1 cellular context compared by ENCODE assay signal in the genomic region with DNA sequence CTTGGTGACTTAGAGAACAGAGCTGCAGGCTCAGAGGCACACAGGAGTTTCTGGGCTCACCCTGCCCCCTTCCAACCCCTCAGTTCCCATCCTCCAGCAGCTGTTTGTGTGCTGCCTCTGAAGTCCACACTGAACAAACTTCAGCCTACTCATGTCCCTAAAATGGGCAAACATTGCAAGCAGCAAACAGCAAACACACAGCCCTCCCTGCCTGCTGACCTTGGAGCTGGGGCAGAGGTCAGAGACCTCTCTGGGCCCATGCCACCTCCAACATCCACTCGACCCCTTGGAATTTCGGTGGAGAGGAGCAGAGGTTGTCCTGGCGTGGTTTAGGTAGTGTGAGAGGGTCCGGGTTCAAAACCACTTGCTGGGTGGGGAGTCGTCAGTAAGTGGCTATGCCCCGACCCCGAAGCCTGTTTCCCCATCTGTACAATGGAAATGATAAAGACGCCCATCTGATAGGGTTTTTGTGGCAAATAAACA.
A peak's percentile ranks its signal among the peaks of the same experiment; 100 is the strongest.
TF ChIP-seq lines count a peak whose summit lies in the region.

No MANE protein-coding gene starts in this region.

TF ChIP-seq in HepG2, 621 proteins besides CTCF, POLR2A, EP300 and RAD21 (continued from another document and continues in another):
- TF ChIP-seq, protein P1, sequence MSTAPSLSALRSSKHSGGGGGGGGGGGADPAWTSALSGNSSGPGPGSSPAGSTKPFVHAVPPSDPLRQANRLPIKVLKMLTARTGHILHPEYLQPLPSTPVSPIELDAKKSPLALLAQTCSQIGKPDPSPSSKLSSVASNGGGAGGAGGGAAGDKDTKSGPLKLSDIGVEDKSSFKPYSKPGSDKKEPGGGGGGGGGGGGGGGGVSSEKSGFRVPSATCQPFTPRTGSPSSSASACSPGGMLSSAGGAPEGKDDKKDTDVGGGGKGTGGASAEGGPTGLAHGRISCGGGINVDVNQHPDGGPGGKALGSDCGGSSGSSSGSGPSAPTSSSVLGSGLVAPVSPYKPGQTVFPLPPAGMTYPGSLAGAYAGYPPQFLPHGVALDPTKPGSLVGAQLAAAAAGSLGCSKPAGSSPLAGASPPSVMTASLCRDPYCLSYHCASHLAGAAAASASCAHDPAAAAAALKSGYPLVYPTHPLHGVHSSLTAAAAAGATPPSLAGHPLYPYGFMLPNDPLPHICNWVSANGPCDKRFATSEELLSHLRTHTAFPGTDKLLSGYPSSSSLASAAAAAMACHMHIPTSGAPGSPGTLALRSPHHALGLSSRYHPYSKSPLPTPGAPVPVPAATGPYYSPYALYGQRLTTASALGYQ (CRISPR knock-in tag; IDR thresholded peaks at IDR 0.05) = peak; percentile 94
- TF ChIP-seq FOXJ3 (CRISPR knock-in tag; IDR thresholded peaks at IDR 0.05; ENCODE audit: borderline replicate concordance) = peak; percentile 89
- TF ChIP-seq, protein P2, sequence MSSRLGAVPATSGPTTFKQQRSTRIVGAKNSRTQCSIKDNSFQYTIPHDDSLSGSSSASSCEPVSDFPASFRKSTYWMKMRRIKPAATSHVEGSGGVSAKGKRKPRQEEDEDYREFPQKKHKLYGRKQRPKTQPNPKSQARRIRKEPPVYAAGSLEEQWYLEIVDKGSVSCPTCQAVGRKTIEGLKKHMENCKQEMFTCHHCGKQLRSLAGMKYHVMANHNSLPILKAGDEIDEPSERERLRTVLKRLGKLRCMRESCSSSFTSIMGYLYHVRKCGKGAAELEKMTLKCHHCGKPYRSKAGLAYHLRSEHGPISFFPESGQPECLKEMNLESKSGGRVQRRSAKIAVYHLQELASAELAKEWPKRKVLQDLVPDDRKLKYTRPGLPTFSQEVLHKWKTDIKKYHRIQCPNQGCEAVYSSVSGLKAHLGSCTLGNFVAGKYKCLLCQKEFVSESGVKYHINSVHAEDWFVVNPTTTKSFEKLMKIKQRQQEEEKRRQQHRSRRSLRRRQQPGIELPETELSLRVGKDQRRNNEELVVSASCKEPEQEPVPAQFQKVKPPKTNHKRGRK (CRISPR knock-in tag; IDR thresholded peaks at IDR 0.05) = no peak
- peak; percentile 55 for TF ChIP-seq YY1 (IDR thresholded peaks at IDR 0.05; ENCODE audit: insufficient read depth, insufficient replicate concordance, low read depth, low read length)
- TF ChIP-seq ZNF839 (CRISPR knock-in tag; IDR thresholded peaks at IDR 0.05; ENCODE audit: borderline replicate concordance) = no peak
- TF ChIP-seq CEBPB (IDR thresholded peaks at IDR 0.05; ENCODE audit: borderline replicate concordance, low read depth, low read length) = peak; percentile 77
- TF ChIP-seq HMGXB3 (CRISPR knock-in tag; IDR thresholded peaks at IDR 0.05; ENCODE audit: borderline replicate concordance) = 0 out of 2 replicates have a peak, but pooled peaks have one; percentile 60
- peak; percentile 27; the same call in 1 of the 2 replicates for TF ChIP-seq ZNF605 (CRISPR knock-in tag; IDR thresholded peaks at IDR 0.05)
- TF ChIP-seq ZNF878 (CRISPR knock-in tag; IDR thresholded peaks at IDR 0.05) = 0 out of 2 replicates have a peak, but pooled peaks have one; percentile 51
- peak; percentile 91 for TF ChIP-seq CREM (IDR thresholded peaks at IDR 0.05)
- TF ChIP-seq CREM (CRISPR knock-in tag; IDR thresholded peaks at IDR 0.05) = no peak
- no peak for TF ChIP-seq ZNF180 (CRISPR knock-in tag; IDR thresholded peaks at IDR 0.05; ENCODE audit: borderline replicate concordance, low read depth)
- TF ChIP-seq IKZF4 (CRISPR knock-in tag; IDR thresholded peaks at IDR 0.05; ENCODE audit: borderline replicate concordance, low read depth, not compliant biosample characterization) = no peak
- no peak for TF ChIP-seq ZNF773 (CRISPR knock-in tag; IDR thresholded peaks at IDR 0.05; ENCODE audit: borderline replicate concordance)
- TF ChIP-seq ZNF230 (CRISPR knock-in tag; IDR thresholded peaks at IDR 0.05) = no peak
- no peak for TF ChIP-seq DDIT3 (CRISPR knock-in tag; IDR thresholded peaks at IDR 0.05)
- TF ChIP-seq, protein P3, sequence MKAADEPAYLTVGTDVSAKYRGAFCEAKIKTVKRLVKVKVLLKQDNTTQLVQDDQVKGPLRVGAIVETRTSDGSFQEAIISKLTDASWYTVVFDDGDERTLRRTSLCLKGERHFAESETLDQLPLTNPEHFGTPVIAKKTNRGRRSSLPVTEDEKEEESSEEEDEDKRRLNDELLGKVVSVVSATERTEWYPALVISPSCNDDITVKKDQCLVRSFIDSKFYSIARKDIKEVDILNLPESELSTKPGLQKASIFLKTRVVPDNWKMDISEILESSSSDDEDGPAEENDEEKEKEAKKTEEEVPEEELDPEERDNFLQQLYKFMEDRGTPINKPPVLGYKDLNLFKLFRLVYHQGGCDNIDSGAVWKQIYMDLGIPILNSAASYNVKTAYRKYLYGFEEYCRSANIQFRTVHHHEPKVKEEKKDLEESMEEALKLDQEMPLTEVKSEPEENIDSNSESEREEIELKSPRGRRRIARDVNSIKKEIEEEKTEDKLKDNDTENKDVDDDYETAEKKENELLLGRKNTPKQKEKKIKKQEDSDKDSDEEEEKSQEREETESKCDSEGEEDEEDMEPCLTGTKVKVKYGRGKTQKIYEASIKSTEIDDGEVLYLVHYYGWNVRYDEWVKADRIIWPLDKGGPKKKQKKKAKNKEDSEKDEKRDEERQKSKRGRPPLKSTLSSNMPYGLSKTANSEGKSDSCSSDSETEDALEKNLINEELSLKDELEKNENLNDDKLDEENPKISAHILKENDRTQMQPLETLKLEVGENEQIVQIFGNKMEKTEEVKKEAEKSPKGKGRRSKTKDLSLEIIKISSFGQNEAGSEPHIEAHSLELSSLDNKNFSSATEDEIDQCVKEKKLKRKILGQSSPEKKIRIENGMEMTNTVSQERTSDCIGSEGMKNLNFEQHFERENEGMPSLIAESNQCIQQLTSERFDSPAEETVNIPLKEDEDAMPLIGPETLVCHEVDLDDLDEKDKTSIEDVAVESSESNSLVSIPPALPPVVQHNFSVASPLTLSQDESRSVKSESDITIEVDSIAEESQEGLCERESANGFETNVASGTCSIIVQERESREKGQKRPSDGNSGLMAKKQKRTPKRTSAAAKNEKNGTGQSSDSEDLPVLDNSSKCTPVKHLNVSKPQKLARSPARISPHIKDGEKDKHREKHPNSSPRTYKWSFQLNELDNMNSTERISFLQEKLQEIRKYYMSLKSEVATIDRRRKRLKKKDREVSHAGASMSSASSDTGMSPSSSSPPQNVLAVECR (CRISPR knock-in tag; IDR thresholded peaks at IDR 0.05; ENCODE audit: borderline replicate concordance) = peak; percentile 82; the same call in 1 of the 2 replicates
- TF ChIP-seq ZNF124 (CRISPR knock-in tag; IDR thresholded peaks at IDR 0.05) = no peak
- peak; percentile 97 for TF ChIP-seq TBL1XR1 (IDR thresholded peaks at IDR 0.05; ENCODE audit: borderline replicate concordance, low read length, partially characterized antibody)
- TF ChIP-seq BORCS8-MEF2B (CRISPR knock-in tag; IDR thresholded peaks at IDR 0.05) = peak; percentile 81
- no peak for TF ChIP-seq ZNF776 (CRISPR knock-in tag; IDR thresholded peaks at IDR 0.05)
- TF ChIP-seq DRAP1 (CRISPR knock-in tag; IDR thresholded peaks at IDR 0.05) = peak; percentile 77
- TF ChIP-seq, protein P4, sequence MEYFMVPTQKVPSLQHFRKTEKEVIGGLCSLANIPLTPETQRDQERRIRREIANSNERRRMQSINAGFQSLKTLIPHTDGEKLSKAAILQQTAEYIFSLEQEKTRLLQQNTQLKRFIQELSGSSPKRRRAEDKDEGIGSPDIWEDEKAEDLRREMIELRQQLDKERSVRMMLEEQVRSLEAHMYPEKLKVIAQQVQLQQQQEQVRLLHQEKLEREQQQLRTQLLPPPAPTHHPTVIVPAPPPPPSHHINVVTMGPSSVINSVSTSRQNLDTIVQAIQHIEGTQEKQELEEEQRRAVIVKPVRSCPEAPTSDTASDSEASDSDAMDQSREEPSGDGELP (IDR thresholded peaks at IDR 0.05; ENCODE audit: borderline replicate concordance, low read depth) = peak; percentile 98
- no peak for TF ChIP-seq BCLAF1 (IDR thresholded peaks at IDR 0.05)
- TF ChIP-seq MYC (CRISPR knock-in tag; IDR thresholded peaks at IDR 0.05; ENCODE audit: borderline replicate concordance) = peak; percentile 92; the same call in 1 of the 2 replicates
- TF ChIP-seq ZNF766 (CRISPR knock-in tag; IDR thresholded peaks at IDR 0.05; ENCODE audit: borderline replicate concordance) = peak; percentile 43; the same call in 1 of the 2 replicates
- no peak for TF ChIP-seq ZNF549 (CRISPR knock-in tag; IDR thresholded peaks at IDR 0.05)
- TF ChIP-seq MAFF (IDR thresholded peaks at IDR 0.05; ENCODE audit: low read depth, low read length) = no peak
- TF ChIP-seq, protein P5, sequence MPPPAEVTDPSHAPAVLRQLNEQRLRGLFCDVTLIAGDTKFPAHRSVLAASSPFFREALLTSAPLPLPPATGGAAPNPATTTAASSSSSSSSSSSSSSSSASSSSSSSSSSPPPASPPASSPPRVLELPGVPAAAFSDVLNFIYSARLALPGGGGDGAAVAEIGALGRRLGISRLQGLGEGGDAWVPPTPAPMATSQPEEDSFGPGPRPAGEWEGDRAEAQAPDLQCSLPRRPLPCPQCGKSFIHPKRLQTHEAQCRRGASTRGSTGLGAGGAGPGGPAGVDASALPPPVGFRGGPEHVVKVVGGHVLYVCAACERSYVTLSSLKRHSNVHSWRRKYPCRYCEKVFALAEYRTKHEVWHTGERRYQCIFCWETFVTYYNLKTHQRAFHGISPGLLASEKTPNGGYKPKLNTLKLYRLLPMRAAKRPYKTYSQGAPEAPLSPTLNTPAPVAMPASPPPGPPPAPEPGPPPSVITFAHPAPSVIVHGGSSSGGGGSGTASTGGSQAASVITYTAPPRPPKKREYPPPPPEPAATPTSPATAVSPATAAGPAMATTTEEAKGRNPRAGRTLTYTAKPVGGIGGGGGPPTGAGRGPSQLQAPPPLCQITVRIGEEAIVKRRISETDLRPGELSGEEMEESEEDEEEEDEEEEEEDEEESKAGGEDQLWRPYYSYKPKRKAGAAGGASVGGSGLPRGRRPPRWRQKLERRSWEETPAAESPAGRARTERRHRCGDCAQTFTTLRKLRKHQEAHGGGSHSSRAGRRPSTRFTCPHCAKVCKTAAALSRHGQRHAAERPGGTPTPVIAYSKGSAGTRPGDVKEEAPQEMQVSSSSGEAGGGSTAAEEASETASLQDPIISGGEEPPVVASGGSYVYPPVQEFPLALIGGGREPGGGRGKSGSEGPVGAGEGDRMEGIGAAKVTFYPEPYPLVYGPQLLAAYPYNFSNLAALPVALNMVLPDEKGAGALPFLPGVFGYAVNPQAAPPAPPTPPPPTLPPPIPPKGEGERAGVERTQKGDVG (CRISPR knock-in tag; IDR thresholded peaks at IDR 0.05; ENCODE audit: borderline replicate concordance) = peak; percentile 99
- peak; percentile 83; the same call in 1 of the 2 replicates for TF ChIP-seq KLF6 (CRISPR knock-in tag; IDR thresholded peaks at IDR 0.05)
